Comparison of ENCODE assay signal across 30 cellular contexts in genomic region chr11:119859684-119860083, GRCh38.
"Had no signal": no experiment of that assay in that cellular context is flagged by ENCODE, and none has a peak within 500 bp of the region (broad histone marks: within the 10 kb centered on the region; RNA-seq: fewer than 3 reads in every experiment).

No MANE protein-coding gene starts in this region.

- FAIRE-seq: astrocyte, small intestine, TTC549 had no signal

- H3K27ac ChIP-seq: coronary artery, dorsolateral prefrontal cortex, gastroesophageal sphincter, sigmoid colon, tibial nerve, WERI-Rb-1 had no signal

- ATAC-seq: activated CD4-positive, CD25-positive, alpha-beta regulatory T cell treated with anti-CD3 and anti-CD28 coated beads, Interleukin-2, amount 50 U/mL, for 24 hours; activated T-cell treated with anti-CD3 and anti-CD28 coated beads, Interleukin-2, amount 50 U/mL, for 4 hours; activated T-helper 17 cell treated with anti-CD3 and anti-CD28 coated beads, Interleukin-2, amount 50 U/mL, for 72 hours; gastroesophageal sphincter; mucosa of descending colon; stimulated activated naive B cell treated with anti-CD40 and anti-IgM and Interleukin-4, amounts not matched to agents 10 μg/mL and 1 μg/mL and 100 μg/mL, for 72 hours had no signal

- H3K9me3 ChIP-seq: gastroesophageal sphincter, mucosa of descending colon, sigmoid colon, tibial nerve had no signal

- H3K36me3 ChIP-seq: gastroesophageal sphincter, sigmoid colon, tibial nerve, WERI-Rb-1 had no signal

- H3K4me1 ChIP-seq: gastroesophageal sphincter, sigmoid colon, tibial nerve had no signal

- H3K4me3 ChIP-seq: coronary artery, dorsolateral prefrontal cortex, gastroesophageal sphincter, lung, mucosa of descending colon, sigmoid colon, tibial nerve had no signal

- H3K27me3 ChIP-seq: dorsolateral prefrontal cortex had no signal

- DNase-seq: activated CD4-positive, alpha-beta memory T cell treated with anti-CD3 and anti-CD28 coated beads, Interleukin-2, amount 10 ng/mL, durations not matched to agents 7 days and 5 days; activated CD4-positive, alpha-beta T cell treated with anti-CD3 and anti-CD28 coated beads, Interleukin-2, amount 10 ng/mL, durations not matched to agents 24 days and 14 days; activated gamma-delta T cell treated with Interleukin-2 at 50 U/mL for 16 hours; activated naive CD4-positive, alpha-beta T cell treated with anti-CD3 and anti-CD28 coated beads, Interleukin-2, amount 50 U/mL, for 16 hours; activated T-cell treated with anti-CD3 and anti-CD28 coated beads, Interleukin-2, amount 50 U/mL, for 4 hours; amniotic stem cell; cerebellar nuclear complex; effector memory CD4-positive, alpha-beta T cell; erythroblast; hypothalamus; immature natural killer cell; mesendoderm; mucosa of descending colon; sigmoid colon; small intestine; stimulated activated CD4-positive, alpha-beta T cell treated with anti-CD3 and anti-CD28 coated beads, Interleukin-15, amount 100 ng/mL, for 24 hours; stimulated activated CD4-positive, alpha-beta T cell treated with anti-CD3 and anti-CD28 coated beads, Interleukin-2, amount 100 ng/mL, for 24 hours; stimulated activated naive B cell treated with anti-CD40 and anti-IgM and Interleukin-4, amounts not matched to agents 10 μg/mL and 1 μg/mL and 100 μg/mL, for 72 hours; SW 1271; T-helper 9 cell; WERI-Rb-1 had no signal
